9 cellular contexts compared by ENCODE assay signal in the genomic region with DNA sequence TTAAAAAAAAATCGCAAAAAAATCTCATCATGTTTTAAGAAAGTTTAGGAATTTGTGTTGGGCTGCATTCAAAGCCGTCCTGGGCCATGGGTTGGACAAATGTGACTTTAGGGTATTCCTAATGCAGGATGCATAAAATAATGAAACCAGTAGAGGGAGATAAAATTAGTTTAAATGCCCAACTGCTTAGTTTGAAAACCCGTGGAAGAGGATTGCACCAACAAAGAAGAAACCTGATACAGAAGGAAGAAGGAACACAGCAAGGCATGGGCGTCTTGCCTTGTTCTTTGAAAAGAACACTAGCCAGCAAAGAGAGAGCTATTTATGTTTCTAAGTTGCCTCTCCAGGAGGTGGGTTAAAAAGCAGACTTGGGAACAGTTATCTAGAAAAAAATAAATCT. TPM values are rescaled to one million over a fixed set of nuclear protein-coding genes. Genes with fewer than 3 reads are reported as not detected.
DNase-seq lines count a peak whose midpoint lies in the region; TF ChIP-seq lines count a peak whose summit lies in the region.
"Had no signal": no experiment of that assay in that cellular context is flagged by ENCODE, and none has a peak within 500 bp of the region (broad histone marks: within the 10 kb centered on the region; RNA-seq: fewer than 3 reads in every experiment).

No MANE protein-coding gene starts in this region.

- DNase-seq in AG04450 (ENCODE audit: low read depth, low spot score) (peak; percentile 15), H4 (ENCODE audit: low spot score) (peak; percentile 71), SHP77 (lab: John Stamatoyannopoulos, UW) (peak; percentile 3 to 29), glutamatergic neuron (no peak), NCI-H146 (lab: John Stamatoyannopoulos, UW) (no peak), glomerular visceral epithelial cell (ENCODE audit: extremely low spot score) (no peak), activated gamma-delta T cell treated with Interleukin-2 at 50 U/mL for 16 hours (no peak)
- no peak for DNase-seq in effector CD4-positive, alpha-beta T cell
- DNase-seq: activated naive CD8-positive, alpha-beta T cell treated with anti-CD3 and anti-CD28 coated beads, Interleukin-2, amount 50 U/mL, for 24 hours had no signal

- no peaks in the 10 kb centered on the region for H3K36me3 Mint-ChIP-seq in glutamatergic neuron (ENCODE audit: unreplicated experiment)

- peak; percentile 46 for TF ChIP-seq CTCF in AG04450 (IDR thresholded peaks at IDR 0.05; ENCODE audit: low read depth, low read length)
- TF ChIP-seq CTCF in glutamatergic neuron (IDR thresholded peaks at IDR 0.05; ENCODE audit: partially characterized antibody, unreplicated experiment): peak; percentile 24

- H3K4me3 Mint-ChIP-seq in glutamatergic neuron (ENCODE audit: unreplicated experiment): no peak overlapping the region
- H3K4me3 Mint-ChIP-seq: activated naive CD8-positive, alpha-beta T cell treated with anti-CD3 and anti-CD28 coated beads, Interleukin-2, amount 50 U/mL, for 24 hours had no signal

- no peak overlapping the region for H3K27ac Mint-ChIP-seq in glutamatergic neuron (ENCODE audit: unreplicated experiment)
- H3K27ac Mint-ChIP-seq: activated naive CD8-positive, alpha-beta T cell treated with anti-CD3 and anti-CD28 coated beads, Interleukin-2, amount 50 U/mL, for 24 hours had no signal

- no peak overlapping the region for H3K27ac ChIP-seq in AG04450 (ENCODE audit: low read depth, low read length)

- H3K4me1 Mint-ChIP-seq in glutamatergic neuron (ENCODE audit: low read depth, unreplicated experiment): no peaks in the 10 kb centered on the region

- no peaks in the 10 kb centered on the region for H3K9me3 ChIP-seq in AG04450 (ENCODE audit: control insufficient read depth, insufficient read depth, low read length)

- H3K27me3 Mint-ChIP-seq in glutamatergic neuron (ENCODE audit: unreplicated experiment): no peaks in the 10 kb centered on the region
- H3K27me3 Mint-ChIP-seq: activated naive CD8-positive, alpha-beta T cell treated with anti-CD3 and anti-CD28 coated beads, Interleukin-2, amount 50 U/mL, for 24 hours had no signal

- H3K9me3 Mint-ChIP-seq in glutamatergic neuron (ENCODE audit: unreplicated experiment): no peaks in the 10 kb centered on the region
- H3K9me3 Mint-ChIP-seq: activated naive CD8-positive, alpha-beta T cell treated with anti-CD3 and anti-CD28 coated beads, Interleukin-2, amount 50 U/mL, for 24 hours had no signal

- POLR2A ChIA-PET in AG04450 (lab: Yijun Ruan, JAX): no interaction called here

- CTCF ChIA-PET in AG04450 (lab: Charles Lee): interaction anchor here (0.6 to 1.6 kb wide), 6 partner anchors 9 to 1040 kb away, joined by 3 to 5 read pairs (median 4); no protein-coding TSS in a partner anchor

- H3K4me3 ChIP-seq in AG04450 (ENCODE audit: low read depth, low read length): no peak overlapping the region

- H3K27me3 ChIP-seq in AG04450 (ENCODE audit: control insufficient read depth, insufficient read depth, low read length): no peaks in the 10 kb centered on the region

RNA-seq across cellular contexts. Expression of a gene that starts 37.9 kb away (rescaled TPM):
- polyA plus RNA-seq in AG04450 (2011; rRNA removed): 33.4 and 41.4 TPM in 2 replicates
- polyA minus RNA-seq in AG04450 (2011; rRNA and poly(A)+ RNA removed): 43.4 and 52.3 TPM in 2 replicates
- total RNA-seq in H4 (2014; rRNA removed; shearing (Covaris generic)): 35.2 and 38.3 TPM in 2 replicates
- total RNA-seq in glutamatergic neuron (ENCODE audit: unreplicated experiment): 22.2 TPM

RNA-seq across cellular contexts. Expression of a gene that starts 38.1 kb away (rescaled TPM):
- polyA plus RNA-seq in AG04450 (2011; rRNA removed): 18.9 and 25.4 TPM in 2 replicates
- polyA minus RNA-seq in AG04450 (2011; rRNA and poly(A)+ RNA removed): 20.1 and 42.1 TPM in 2 replicates
- total RNA-seq in H4 (2014; rRNA removed; shearing (Covaris generic)): 18.6 and 19.5 TPM in 2 replicates
- 34.0 TPM for total RNA-seq in glutamatergic neuron (ENCODE audit: unreplicated experiment)

Comparison
In these comparisons a context has a peak if more than half of its experiments do, and no peak if none do; other contexts are left out.
1. DNase-seq: peak in AG04450 (single experiment), H4 (single experiment) and SHP77 (2 of 2); none in glutamatergic neuron (single experiment), NCI-H146 (single experiment), glomerular visceral epithelial cell (single experiment), effector CD4-positive, alpha-beta T cell (single experiment) and activated gamma-delta T cell treated with Interleukin-2 at 50 U/mL for 16 hours (single experiment).